In genomic region chr3:88149146-88149515, GRCh38 we compare ENCODE assay signal across 8 cellular contexts. TPM values are rescaled to one million over a fixed set of nuclear protein-coding genes. Genes with fewer than 3 reads are reported as not detected.
DNase-seq lines count a peak whose midpoint lies in the region; ATAC-seq and TF ChIP-seq lines count a peak whose summit lies in the region.

No MANE protein-coding gene starts in this region.

- peak overlapping the region; percentile 72 for H3K18ac ChIP-seq in H9 (ENCODE audit: insufficient read length, low read depth, low read length)

- peaks cover 17% of the 10 kb centered on the region; the same call in 1 of the 2 replicates for H3K79me2 ChIP-seq in H9 (ENCODE audit: insufficient read depth, low read length)
- peaks cover 7% of the 10 kb centered on the region for H3K79me2 ChIP-seq in parathyroid adenoma

- ATAC-seq in gastroesophageal sphincter, result peak; percentile 3

- H3K4me2 ChIP-seq in H9 (ENCODE audit: insufficient read depth, insufficient read length, low read length), result peak overlapping the region; percentile 70
- peak overlapping the region; percentile 70 for H3K4me2 ChIP-seq in parathyroid adenoma (ENCODE audit: low read length)

- no peak overlapping the region for H2BK12ac ChIP-seq in H9 (ENCODE audit: insufficient read length, low read depth, low read length)

- peak overlapping the region; percentile 97; the same call in 1 of the 2 replicates for H3K14ac ChIP-seq in H9 (ENCODE audit: insufficient read depth, low read length)

- H2AFZ ChIP-seq in H9 (ENCODE audit: low read length) (peak overlapping the region; percentile 53), parathyroid adenoma (peak overlapping the region; percentile 89)

- H4K91ac ChIP-seq in H9 (ENCODE audit: insufficient read length, low read depth, low read length), result no peak overlapping the region

- H4K5ac ChIP-seq in H9 (ENCODE audit: insufficient read length, low read depth, low read length), result peak overlapping the region; percentile 84

- H3K4me3 Mint-ChIP-seq in H9, result peak overlapping the region; percentile 95 to 96

- no peaks in the 10 kb centered on the region; a peak in 1 of 5 replicates for H3K9me3 Mint-ChIP-seq in H9

- no peaks in the 10 kb centered on the region for H3K4me1 ChIP-seq in H9 (ENCODE audit: insufficient read depth, low read length)
- H3K4me1 ChIP-seq in gastroesophageal sphincter, result peaks cover 3 to 42% (median 6%) of the 10 kb centered on the region in 3 donors
- peaks cover 5% of the 10 kb centered on the region for H3K4me1 ChIP-seq in parathyroid adenoma

- TF ChIP-seq CTCF in H9 (conservative IDR thresholded peaks at IDR 0.05), result no peak
- no peak for TF ChIP-seq CTCF in WI38 (IDR thresholded peaks at IDR 0.05; ENCODE audit: low read depth, low read length)
- no peak for TF ChIP-seq CTCF in gastroesophageal sphincter (IDR thresholded peaks at IDR 0.05)
- TF ChIP-seq CTCF in parathyroid adenoma (IDR thresholded peaks at IDR 0.05), result no peak

- no peaks in the 10 kb centered on the region for H4K20me1 ChIP-seq in H9 (ENCODE audit: control insufficient read depth, insufficient read depth, insufficient read length)

- H3K4ac ChIP-seq in H9 (ENCODE audit: low read depth, low read length), result no peak overlapping the region

- peaks cover 0 to 13% of the 10 kb centered on the region in 2 donors for H3K36me3 ChIP-seq in gastroesophageal sphincter
- H3K36me3 ChIP-seq in parathyroid adenoma (ENCODE audit: control insufficient read depth, insufficient read depth, low read length), result no peaks in the 10 kb centered on the region

- H3K79me1 ChIP-seq in H9 (ENCODE audit: insufficient read depth, low read depth, low read length, poor library complexity, severe bottlenecking), result no peaks in the 10 kb centered on the region

- no peak overlapping the region for H3K23ac ChIP-seq in H9 (ENCODE audit: insufficient read length, low read depth, low read length)

- H3K27me3 ChIP-seq in H9 (ENCODE audit: insufficient read depth, low read length) (no peaks in the 10 kb centered on the region), gastroesophageal sphincter (no peaks in the 10 kb centered on the region), parathyroid adenoma (ENCODE audit: control insufficient read depth, insufficient read depth, low read length) (no peaks in the 10 kb centered on the region)

- H2AK5ac ChIP-seq in H9 (ENCODE audit: insufficient read length, low read length), result no peak overlapping the region

- H3K27ac Mint-ChIP-seq in H9, result peak overlapping the region; percentile 98 to 99 (median 99)

- no peak overlapping the region for H2BK120ac ChIP-seq in H9 (ENCODE audit: low read depth, low read length, poor library complexity, severe bottlenecking)

- no CpG with 5 or more reads among the region's 15 CpGs for WGBS in H9 (ENCODE audit: extremely low coverage, insufficient read length, low lambda C conversion rate)
- 0 to 3% methylated on average over 15 of the region's 15 CpGs for WGBS in gastroesophageal sphincter (ENCODE audit: low coverage in 1 of 2), 2 donors

- H3K36me3 Mint-ChIP-seq in H9 (ENCODE audit: insufficient read depth in 1 of 3, low read depth in 3 of 3), result peaks cover 4 to 15% (median 10%) of the 10 kb centered on the region in 3 experiments; a peak in 6 of 7 replicates

- no peak overlapping the region for H2BK20ac ChIP-seq in H9 (ENCODE audit: low read depth, low read length, poor library complexity, severe bottlenecking)

- H3K23me2 ChIP-seq in H9 (ENCODE audit: insufficient read length, low read depth, low read length, poor library complexity, severe bottlenecking), result no peaks in the 10 kb centered on the region

- DNase-seq in NCI-H510A (lab: John Stamatoyannopoulos, UW), result peak; percentile 35
- DNase-seq in NCI-H510A treated with DMSO at 0.1 percent for 48 hours (lab: John Stamatoyannopoulos, UW), result no peak
- DNase-seq in H9, result no peak
- DNase-seq in LHCN-M2 (ENCODE audit: low read depth), result peak; percentile 40
- DNase-seq in SK-N-DZ (ENCODE audit: low spot score), result no peak

- H4K8ac ChIP-seq in H9 (replicated peaks; ENCODE audit: insufficient read length, low read depth, low read length), result no peak overlapping the region

- no peak overlapping the region for H3T11ph ChIP-seq in H9 (ENCODE audit: low read length)

- peak overlapping the region; percentile 65 for H3K27ac ChIP-seq in H9 (ENCODE audit: insufficient read length, low read depth, low read length)
- H3K27ac ChIP-seq in gastroesophageal sphincter, result peak overlapping the region; percentile 92 to 96 (median 94)
- H3K27ac ChIP-seq in parathyroid adenoma, result peak overlapping the region; percentile 94

- TF ChIP-seq EP300 in gastroesophageal sphincter (IDR thresholded peaks at IDR 0.05), result no peak

- TF ChIP-seq POLR2A in gastroesophageal sphincter (IDR thresholded peaks at IDR 0.05), result no peak

- H3K9me3 ChIP-seq in H9 (ENCODE audit: control insufficient read depth, low read depth, low read length) (no peaks in the 10 kb centered on the region), gastroesophageal sphincter (no peaks in the 10 kb centered on the region), parathyroid adenoma (ENCODE audit: control insufficient read depth, low read length) (no peaks in the 10 kb centered on the region)

- H2BK5ac ChIP-seq in H9 (ENCODE audit: insufficient read length, low read length), result no peak overlapping the region

- H3K56ac ChIP-seq in H9 (ENCODE audit: insufficient read length, low read depth, low read length), result no peak overlapping the region

- H3K9ac ChIP-seq in H9 (ENCODE audit: extremely low read depth, insufficient read length, low read length), result peak overlapping the region; percentile 94
- no peak overlapping the region for H3K9ac ChIP-seq in parathyroid adenoma

- H2BK15ac ChIP-seq in H9 (ENCODE audit: low read depth, low read length), result no peak overlapping the region

- H3K4me3 ChIP-seq in WI38 (ENCODE audit: low read depth, low read length) (peak overlapping the region; percentile 74), gastroesophageal sphincter (peak overlapping the region; percentile 83 to 99), parathyroid adenoma (ENCODE audit: low read depth, low read length) (peak overlapping the region; percentile 94)

- H3K27me3 Mint-ChIP-seq in H9 (ENCODE audit: low read depth), result no peaks in the 10 kb centered on the region; the same call in 1 of the 2 replicates

- H3K4me1 Mint-ChIP-seq in H9, result peaks cover 18 to 23% of the 10 kb centered on the region in 2 experiments

RNA-seq across cellular contexts. Expression of gene C3orf38, which starts 0.6 kb away (rescaled TPM):
- total RNA-seq in H9 (2021) (36.6 and 39.2 TPM in 2 replicates), LHCN-M2 (2014; rRNA removed) (29.9 and 34.3 TPM in 2 replicates), gastroesophageal sphincter (10 to 100 TPM; 15.6 to 23.0 (median 16.9) TPM)
- polyA plus RNA-seq in LHCN-M2 (2012), result 14.9 TPM
- polyA plus RNA-seq in SK-N-DZ (2014; cell fraction: cytosol; rRNA removed), result 21.5 and 23.1 TPM in 2 replicates
- 16.1 and 16.2 TPM in 2 replicates for polyA plus RNA-seq in SK-N-DZ (2014; cell fraction: nucleus; rRNA removed)

Comparison
In these comparisons a context has a peak if more than half of its experiments do, and no peak if none do; other contexts are left out.
1. DNase-seq: peak in NCI-H510A (single experiment) and LHCN-M2 (single experiment); none in NCI-H510A treated with DMSO at 0.1 percent for 48 hours (single experiment), H9 (single experiment) and SK-N-DZ (single experiment).
2. Peak in every context shown above with its lines, with median percentiles within 50 percentile points of each other: H3K27ac ChIP-seq and H3K4me3 ChIP-seq.